ENCODE assay signal across 12 cellular contexts in genomic region chr3:37985637-37986320, GRCh38. TPM values are rescaled to one million over a fixed set of nuclear protein-coding genes. Genes with fewer than 3 reads are reported as not detected.
A peak's percentile ranks its signal among the peaks of the same experiment; 100 is the strongest.
DNase-seq lines count a peak whose midpoint lies in the region; ATAC-seq and TF ChIP-seq lines count a peak whose summit lies in the region.
"Had no signal": no experiment of that assay in that cellular context is flagged by ENCODE, and none has a peak within 500 bp of the region (broad histone marks: within the 10 kb centered on the region; RNA-seq: fewer than 3 reads in every experiment).

No MANE protein-coding gene starts in this region.

- H3K27me3 Mint-ChIP-seq in activated T-cell treated with anti-CD3 and anti-CD28 coated beads, Interleukin-2, amount 50 U/mL, for 24 hours = no peaks in the 10 kb centered on the region

- CTCF ChIA-PET in RWPE1 (lab: Yijun Ruan, JAX) = no interaction called here

- no peak overlapping the region for H3K4me3 ChIP-seq in fibroblast of mammary gland (ENCODE audit: control insufficient read depth, low read depth, low read length)
- H3K4me3 ChIP-seq: skin epidermis had no signal

- no peaks in the 10 kb centered on the region for H3K36me3 Mint-ChIP-seq in activated T-cell treated with anti-CD3 and anti-CD28 coated beads, Interleukin-2, amount 50 U/mL, for 24 hours (ENCODE audit: low read depth)

- H3K4me3 Mint-ChIP-seq in activated T-cell treated with anti-CD3 and anti-CD28 coated beads, Interleukin-2, amount 50 U/mL, for 24 hours = no peak overlapping the region
- H3K4me3 Mint-ChIP-seq: activated T-cell treated with anti-CD3 and anti-CD28 coated beads, Interleukin-2, amount 50 U/mL, for 4 hours had no signal

- no peaks in the 10 kb centered on the region for H3K9me3 Mint-ChIP-seq in activated T-cell treated with anti-CD3 and anti-CD28 coated beads, Interleukin-2, amount 50 U/mL, for 24 hours
- H3K9me3 Mint-ChIP-seq: activated T-cell treated with anti-CD3 and anti-CD28 coated beads, Interleukin-2, amount 50 U/mL, for 4 hours had no signal

- H3K4me1 Mint-ChIP-seq in activated T-cell treated with anti-CD3 and anti-CD28 coated beads, Interleukin-2, amount 50 U/mL, for 24 hours (ENCODE audit: low read depth) = no peaks in the 10 kb centered on the region

- no peak overlapping the region for H3K27ac Mint-ChIP-seq in activated T-cell treated with anti-CD3 and anti-CD28 coated beads, Interleukin-2, amount 50 U/mL, for 24 hours

- H3K27ac ChIP-seq in 22Rv1 (peak overlapping the region; percentile 63), RWPE1 (peak overlapping the region; percentile 54)
- H3K27ac ChIP-seq: skin epidermis had no signal

- ATAC-seq in GM21390 (IDR thresholded peaks at IDR 0.05; ENCODE audit: unreplicated experiment) (no peak), GM18867 (IDR thresholded peaks at IDR 0.05; ENCODE audit: unreplicated experiment) (no peak)
- ATAC-seq: activated T-cell treated with anti-CD3 and anti-CD28 coated beads, Interleukin-2, amount 50 U/mL, for 4 hours had no signal

- 0 out of 2 replicates have a peak, but pooled peaks have one; percentile 14 for TF ChIP-seq CTCF in 22Rv1 (IDR thresholded peaks at IDR 0.05)
- TF ChIP-seq CTCF in RWPE1 (conservative IDR thresholded peaks at IDR 0.05; ENCODE audit: low read depth) = no peak
- TF ChIP-seq CTCF in fibroblast of mammary gland (conservative IDR thresholded peaks at IDR 0.05; ENCODE audit: control insufficient read depth, insufficient read depth, low read depth, low read length) = peak; percentile 5

- POLR2A ChIA-PET in RWPE1 (lab: Yijun Ruan, JAX; ENCODE audit: low non-redundant PET) = no interaction called here

- no peak for DNase-seq in RWPE1 (ENCODE audit: low spot score)
- no peak for DNase-seq in fibroblast of mammary gland (ENCODE audit: low read depth)
- DNase-seq in myocyte (ENCODE audit: low read depth) = peak; percentile 87
- DNase-seq in NAMALWA (ENCODE audit: low spot score) = no peak
- no peak for DNase-seq in activated T-cell treated with anti-CD3 and anti-CD28 coated beads, Interleukin-2, amount 50 U/mL, for 24 hours
- DNase-seq: activated T-cell treated with anti-CD3 and anti-CD28 coated beads, Interleukin-2, amount 50 U/mL, for 4 hours; GDM1; OCI-M1 had no signal

RNA-seq across cellular contexts. Expression of gene VILL, which starts 4.8 kb away (rescaled TPM):
- total RNA-seq in myocyte = 5.5 and 7.9 TPM in 2 replicates
- polyA plus RNA-seq in myocyte (2012) = 4.0 TPM

RNA-seq across cellular contexts. Expression of gene PLCD1, which starts 43.7 kb away (rescaled TPM):
- 11.2 and 19.6 TPM in 2 replicates for total RNA-seq in myocyte
- polyA plus RNA-seq in myocyte (2012) = 23.5 TPM

RNA-seq across cellular contexts. Expression of gene DLEC1, which starts 53.2 kb away (rescaled TPM):
- not detected in 2 replicates for total RNA-seq in myocyte
- 0.09 TPM for polyA plus RNA-seq in myocyte (2012)
